8 cellular contexts compared by ENCODE assay signal in genomic region chr22:26502688-26503561, GRCh38. TPM values are rescaled to one million over a fixed set of nuclear protein-coding genes. Genes with fewer than 3 reads are reported as not detected.
DNase-seq lines count a peak whose midpoint lies in the region; ATAC-seq lines count a peak whose summit lies in the region.

No MANE protein-coding gene starts in this region.

- no peak overlapping the region for H3K4me3 ChIP-seq in iPS-20b (ENCODE audit: low read length)

- no peak for ATAC-seq in HG03469 (IDR thresholded peaks at IDR 0.05; ENCODE audit: unreplicated experiment)

- H3K4me1 ChIP-seq in iPS-20b (ENCODE audit: insufficient read depth, low read length) = peaks cover 3% of the 10 kb centered on the region; the same call in 1 of the 2 replicates

- H3K27me3 ChIP-seq in iPS-20b (ENCODE audit: insufficient read depth, low read length) = no peaks in the 10 kb centered on the region

- H3K9ac ChIP-seq in iPS-20b (ENCODE audit: low read depth, low read length) = peak overlapping the region; percentile 19; the same call in 1 of the 2 replicates

- H3K9me3 ChIP-seq in iPS-20b (ENCODE audit: insufficient read depth, low read depth, low read length) = no peaks in the 10 kb centered on the region

- DNase-seq in CD1c-positive myeloid dendritic cell (ENCODE audit: extremely low spot score) = peak; percentile 48
- peak; percentile 81 for DNase-seq in HT1080 (ENCODE audit: low read depth)
- peak in 4 of 5 donors; percentile 31 to 88 (median 41) for DNase-seq in T-helper 1 cell
- peak in 33 of 58 donors; percentile 6 to 76 (median 36) for DNase-seq in anterior cingulate cortex (lab: John Stamatoyannopoulos, UW)
- DNase-seq in stimulated activated CD8-positive, alpha-beta memory T cell treated with anti-CD3 and anti-CD28 coated beads, Interleukin-12 subunit alpha, Interleukin-12 subunit beta, amount 100 ng/mL, for 1 hour (ENCODE audit: low read depth) = peak; percentile 32
- no peak for DNase-seq in HuH-7.5 (ENCODE audit: low spot score)

- no peak overlapping the region for H3K27ac ChIP-seq in iPS-20b (ENCODE audit: low read length)

- H3K36me3 ChIP-seq in iPS-20b (ENCODE audit: insufficient read depth, low read depth, low read length) = peaks cover 95% of the 10 kb centered on the region

RNA-seq across cellular contexts. Expression of gene TFIP11, which starts 9.3 kb away (rescaled TPM):
- 41.9 and 44.7 TPM in 2 replicates for total RNA-seq in HT1080 (2014; rRNA removed; shearing (Covaris generic))
- polyA plus RNA-seq in HT1080 (2015; cell fraction: cytosol; rRNA removed) = 18.2 and 20.1 TPM in 2 replicates
- polyA plus RNA-seq in HT1080 (2015; cell fraction: nucleus; rRNA removed) = 68.2 and 71.1 TPM in 2 replicates

RNA-seq across cellular contexts. Expression of gene SRRD, which starts 19.2 kb away (rescaled TPM):
- 27.3 and 37.1 TPM in 2 replicates for total RNA-seq in HT1080 (2014; rRNA removed; shearing (Covaris generic))
- polyA plus RNA-seq in HT1080 (2015; cell fraction: cytosol; rRNA removed) = 36.6 and 38.2 TPM in 2 replicates
- polyA plus RNA-seq in HT1080 (2015; cell fraction: nucleus; rRNA removed) = 19.4 and 22.5 TPM in 2 replicates

RNA-seq across cellular contexts. Expression of gene HPS4, which starts 19.3 kb away (rescaled TPM):
- 23.4 and 28.6 TPM in 2 replicates for total RNA-seq in HT1080 (2014; rRNA removed; shearing (Covaris generic))
- 30.4 and 33.2 TPM in 2 replicates for polyA plus RNA-seq in HT1080 (2015; cell fraction: cytosol; rRNA removed)
- 72.3 and 77.9 TPM in 2 replicates for polyA plus RNA-seq in HT1080 (2015; cell fraction: nucleus; rRNA removed)
